In genomic region chr3:129702934-129703712, GRCh38 we compare ENCODE assay signal across 2 cellular contexts.
TF ChIP-seq lines count a peak whose summit lies in the region.

No MANE protein-coding gene starts in this region.

TF ChIP-seq in SK-N-SH, 30 proteins besides CTCF, POLR2A, EP300 and RAD21 (continued from another document):
- TF ChIP-seq ZBTB33 (IDR thresholded peaks at IDR 0.05; ENCODE audit: borderline replicate concordance, low read depth) (no peak), NFIC (IDR thresholded peaks at IDR 0.05; ENCODE audit: borderline replicate concordance) (no peak)

TF ChIP-seq in SK-N-SH treated with all-trans-retinoic acid at 6 μM for 48 hours, 23 proteins besides CTCF, POLR2A, EP300 and RAD21 (continued from another document):
- TF ChIP-seq, protein P1, sequence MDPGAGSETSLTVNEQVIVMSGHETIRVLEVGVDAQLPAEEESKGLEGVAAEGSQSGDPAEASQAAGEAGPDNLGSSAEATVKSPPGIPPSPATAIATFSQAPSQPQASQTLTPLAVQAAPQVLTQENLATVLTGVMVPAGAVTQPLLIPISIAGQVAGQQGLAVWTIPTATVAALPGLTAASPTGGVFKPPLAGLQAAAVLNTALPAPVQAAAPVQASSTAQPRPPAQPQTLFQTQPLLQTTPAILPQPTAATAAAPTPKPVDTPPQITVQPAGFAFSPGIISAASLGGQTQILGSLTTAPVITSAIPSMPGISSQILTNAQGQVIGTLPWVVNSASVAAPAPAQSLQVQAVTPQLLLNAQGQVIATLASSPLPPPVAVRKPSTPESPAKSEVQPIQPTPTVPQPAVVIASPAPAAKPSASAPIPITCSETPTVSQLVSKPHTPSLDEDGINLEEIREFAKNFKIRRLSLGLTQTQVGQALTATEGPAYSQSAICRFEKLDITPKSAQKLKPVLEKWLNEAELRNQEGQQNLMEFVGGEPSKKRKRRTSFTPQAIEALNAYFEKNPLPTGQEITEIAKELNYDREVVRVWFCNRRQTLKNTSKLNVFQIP (CRISPR knock-in tag; IDR thresholded peaks at IDR 0.05; ENCODE audit: borderline replicate concordance, low read depth): no peak
- no peak for TF ChIP-seq SNAI2 (CRISPR knock-in tag; IDR thresholded peaks at IDR 0.05)
- no peak for TF ChIP-seq ZC3H10 (CRISPR knock-in tag; IDR thresholded peaks at IDR 0.05)
- no peak for TF ChIP-seq BACH2 (CRISPR knock-in tag; IDR thresholded peaks at IDR 0.05; ENCODE audit: borderline replicate concordance)
- no peak for TF ChIP-seq TOX (CRISPR knock-in tag; IDR thresholded peaks at IDR 0.05; ENCODE audit: borderline replicate concordance)
- TF ChIP-seq, protein P2, sequence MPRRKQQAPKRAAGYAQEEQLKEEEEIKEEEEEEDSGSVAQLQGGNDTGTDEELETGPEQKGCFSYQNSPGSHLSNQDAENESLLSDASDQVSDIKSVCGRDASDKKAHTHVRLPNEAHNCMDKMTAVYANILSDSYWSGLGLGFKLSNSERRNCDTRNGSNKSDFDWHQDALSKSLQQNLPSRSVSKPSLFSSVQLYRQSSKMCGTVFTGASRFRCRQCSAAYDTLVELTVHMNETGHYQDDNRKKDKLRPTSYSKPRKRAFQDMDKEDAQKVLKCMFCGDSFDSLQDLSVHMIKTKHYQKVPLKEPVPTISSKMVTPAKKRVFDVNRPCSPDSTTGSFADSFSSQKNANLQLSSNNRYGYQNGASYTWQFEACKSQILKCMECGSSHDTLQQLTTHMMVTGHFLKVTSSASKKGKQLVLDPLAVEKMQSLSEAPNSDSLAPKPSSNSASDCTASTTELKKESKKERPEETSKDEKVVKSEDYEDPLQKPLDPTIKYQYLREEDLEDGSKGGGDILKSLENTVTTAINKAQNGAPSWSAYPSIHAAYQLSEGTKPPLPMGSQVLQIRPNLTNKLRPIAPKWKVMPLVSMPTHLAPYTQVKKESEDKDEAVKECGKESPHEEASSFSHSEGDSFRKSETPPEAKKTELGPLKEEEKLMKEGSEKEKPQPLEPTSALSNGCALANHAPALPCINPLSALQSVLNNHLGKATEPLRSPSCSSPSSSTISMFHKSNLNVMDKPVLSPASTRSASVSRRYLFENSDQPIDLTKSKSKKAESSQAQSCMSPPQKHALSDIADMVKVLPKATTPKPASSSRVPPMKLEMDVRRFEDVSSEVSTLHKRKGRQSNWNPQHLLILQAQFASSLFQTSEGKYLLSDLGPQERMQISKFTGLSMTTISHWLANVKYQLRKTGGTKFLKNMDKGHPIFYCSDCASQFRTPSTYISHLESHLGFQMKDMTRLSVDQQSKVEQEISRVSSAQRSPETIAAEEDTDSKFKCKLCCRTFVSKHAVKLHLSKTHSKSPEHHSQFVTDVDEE (CRISPR knock-in tag; IDR thresholded peaks at IDR 0.05): no peak
